ENCODE assay signal across 8 cellular contexts in genomic region chr19:45404557-45405434, GRCh38. TPM values are rescaled to one million over a fixed set of nuclear protein-coding genes. Genes with fewer than 3 reads are reported as not detected.
DNase-seq lines count a peak whose midpoint lies in the region; ATAC-seq and TF ChIP-seq lines count a peak whose summit lies in the region.

A gene with protein sequence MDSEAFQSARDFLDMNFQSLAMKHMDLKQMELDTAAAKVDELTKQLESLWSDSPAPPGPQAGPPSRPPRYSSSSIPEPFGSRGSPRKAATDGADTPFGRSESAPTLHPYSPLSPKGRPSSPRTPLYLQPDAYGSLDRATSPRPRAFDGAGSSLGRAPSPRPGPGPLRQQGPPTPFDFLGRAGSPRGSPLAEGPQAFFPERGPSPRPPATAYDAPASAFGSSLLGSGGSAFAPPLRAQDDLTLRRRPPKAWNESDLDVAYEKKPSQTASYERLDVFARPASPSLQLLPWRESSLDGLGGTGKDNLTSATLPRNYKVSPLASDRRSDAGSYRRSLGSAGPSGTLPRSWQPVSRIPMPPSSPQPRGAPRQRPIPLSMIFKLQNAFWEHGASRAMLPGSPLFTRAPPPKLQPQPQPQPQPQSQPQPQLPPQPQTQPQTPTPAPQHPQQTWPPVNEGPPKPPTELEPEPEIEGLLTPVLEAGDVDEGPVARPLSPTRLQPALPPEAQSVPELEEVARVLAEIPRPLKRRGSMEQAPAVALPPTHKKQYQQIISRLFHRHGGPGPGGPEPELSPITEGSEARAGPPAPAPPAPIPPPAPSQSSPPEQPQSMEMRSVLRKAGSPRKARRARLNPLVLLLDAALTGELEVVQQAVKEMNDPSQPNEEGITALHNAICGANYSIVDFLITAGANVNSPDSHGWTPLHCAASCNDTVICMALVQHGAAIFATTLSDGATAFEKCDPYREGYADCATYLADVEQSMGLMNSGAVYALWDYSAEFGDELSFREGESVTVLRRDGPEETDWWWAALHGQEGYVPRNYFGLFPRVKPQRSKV (minus strand): TSS chr19:45405069. CDS start chr19:45398318, 6,751 bp downstream.

- no peak for TF ChIP-seq CTCF in GM10266 (IDR thresholded peaks at IDR 0.05; ENCODE audit: control insufficient read depth, insufficient read depth, low read depth, missing control alignments)

- DNase-seq in GM10266 (ENCODE audit: extremely low spot score) (peak; percentile 86), HT-29 (ENCODE audit: low spot score) (peak; percentile 99), RPMI8226 (peak; percentile 80), amniotic epithelial cell (ENCODE audit: low read depth) (peak; percentile 63), left ventricle myocardium superior (peak; percentile 90), SIG-M5 treated with dmso at 0.1 percent for 504 hours (lab: John Stamatoyannopoulos, UW; ENCODE audit: unreplicated experiment) (no peak)

- H3K9ac ChIP-seq in rectal smooth muscle tissue (ENCODE audit: low read length): peak within 1 kb of the TSS; percentile 56

- peak within 1 kb of the TSS; percentile 82 for H3K4me3 ChIP-seq in rectal smooth muscle tissue (ENCODE audit: low read length)

- peaks cover 5% of the 10 kb centered on the region for H3K4me1 ChIP-seq in rectal smooth muscle tissue (ENCODE audit: control insufficient read depth, insufficient read depth, low read length)

- ATAC-seq in left ventricle myocardium superior (peak; percentile 67), HG02970 (IDR thresholded peaks at IDR 0.05; ENCODE audit: low FRiP score, unreplicated experiment) (no peak)

- no peaks in the 10 kb centered on the region for H3K36me3 ChIP-seq in rectal smooth muscle tissue (ENCODE audit: control insufficient read depth, insufficient read depth, low read length)

- H3K27me3 ChIP-seq in rectal smooth muscle tissue (ENCODE audit: control insufficient read depth, insufficient read depth, low read length): no peaks in the 10 kb centered on the region

- H3K27ac ChIP-seq in rectal smooth muscle tissue (ENCODE audit: low read depth, low read length): peak within 1 kb of the TSS; percentile 92

- intact Hi-C loops in left ventricle myocardium superior (cut with micrococcal nuclease): no loop called here

RNA-seq across cellular contexts. Expression of the gene that starts here (rescaled TPM):
- total RNA-seq in HT-29 (2014; rRNA removed; shearing (Covaris generic)): 47.8 and 48.0 TPM in 2 replicates
- 222 TPM for total RNA-seq in left ventricle myocardium superior
